In the genomic region with DNA sequence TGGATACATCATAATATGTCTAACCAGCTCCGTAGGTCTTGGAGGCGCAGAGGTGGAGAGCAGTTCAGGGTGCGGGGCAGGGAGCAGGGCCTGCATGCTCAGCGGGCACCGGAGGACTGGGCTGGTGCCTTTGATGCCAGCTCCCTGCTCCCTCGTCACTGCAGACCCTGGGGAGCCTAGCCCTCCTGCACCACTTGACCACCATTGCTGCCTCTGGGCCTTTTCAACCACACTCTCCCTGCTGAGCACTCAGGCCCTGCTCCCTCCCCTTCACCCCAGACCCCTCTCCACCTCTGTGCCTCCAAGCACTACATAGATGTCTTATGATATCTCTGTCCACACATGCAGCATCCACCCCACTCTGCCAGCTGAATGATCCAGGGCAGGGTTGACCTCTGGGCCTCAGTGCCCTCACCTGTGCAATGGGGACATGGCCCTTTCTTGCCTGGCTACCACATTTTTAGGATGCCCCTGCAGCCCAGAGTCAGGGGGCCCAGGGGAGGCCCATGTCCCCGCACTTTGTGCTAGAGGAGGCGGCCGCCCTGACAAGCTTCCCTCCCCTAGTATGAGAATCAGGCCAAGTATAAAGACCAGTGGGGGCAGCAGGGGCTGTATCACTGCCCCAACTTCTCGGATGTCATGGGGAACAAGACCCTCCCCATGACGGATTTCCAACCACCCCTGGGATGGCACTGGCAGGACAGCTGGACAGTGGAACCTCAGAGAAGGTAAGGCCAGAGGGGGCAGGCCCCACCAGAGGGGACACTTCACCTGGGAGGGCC, we compare ENCODE assay signal across 34 cellular contexts. TPM values are rescaled to one million over a fixed set of nuclear protein-coding genes. Genes with fewer than 3 reads are reported as not detected.
"Had no signal": no experiment of that assay in that cellular context is flagged by ENCODE, and none has a peak within 500 bp of the region (broad histone marks: within the 10 kb centered on the region; RNA-seq: fewer than 3 reads in every experiment).

No MANE protein-coding gene starts in this region.

- H3K36me3 ChIP-seq: colonic mucosa, gastrocnemius medialis, heart left ventricle, neutrophil, pancreas, thyroid gland, vagina had no signal

- H3K79me2 ChIP-seq: hepatocyte had no signal

- ATAC-seq: esophagus mucosa; gastrocnemius medialis; heart left ventricle; left lobe of liver; naive thymus-derived CD4-positive, alpha-beta T cell; pancreas; sciatic nerve had no signal

- H3K36me3 Mint-ChIP-seq: naive thymus-derived CD4-positive, alpha-beta T cell had no signal

- FAIRE-seq: kidney, pancreas had no signal

- H2AFZ ChIP-seq: hepatocyte had no signal

- H3K27me3 ChIP-seq: colonic mucosa, heart left ventricle, hepatocyte, neutrophil, pancreas, thyroid gland, vagina had no signal

- H3K9me3 ChIP-seq: colonic mucosa, gastrocnemius medialis, heart left ventricle, neutrophil, pancreas, thyroid gland, vagina had no signal

- H3K4me3 Mint-ChIP-seq: dendritic cell treated with granulocyte-macrophage colony-stimulating factor and Interleukin-4, amounts not matched to agents 40 ng/mL and 50 ng/mL, for 4 days; endodermal cell; naive thymus-derived CD4-positive, alpha-beta T cell; nephron; stimulated activated naive CD8-positive, alpha-beta T cell treated with anti-CD3 and anti-CD28 coated beads, Interleukin-15, amount 100 ng/mL, for 72 hours had no signal

- H3K4me2 ChIP-seq: hepatocyte, smooth muscle cell had no signal

- H3K4me1 ChIP-seq: colonic mucosa had no signal

- H3K4me3 ChIP-seq: colonic mucosa, gastrocnemius medialis, heart left ventricle, hepatocyte, pancreas, smooth muscle cell, thyroid gland, vagina had no signal

- DNase-seq: colonic mucosa; effector CD8-positive, alpha-beta T cell; endodermal cell; foreskin fibroblast; gastrocnemius medialis; heart left ventricle; kidney; mesenchymal stem cell; midbrain; naive thymus-derived CD4-positive, alpha-beta T cell; pancreas; stimulated activated CD4-positive, alpha-beta T cell treated with anti-CD3 and anti-CD28 coated beads, Interleukin-12 subunit alpha, Interleukin-12 subunit beta, amount 100 ng/mL, for 4 hours; stimulated activated CD4-positive, alpha-beta T cell treated with anti-CD3 and anti-CD28 coated beads, Interleukin-1b, Interleukin-23, amount 100 ng/mL, for 48 hours; stimulated activated CD4-positive, alpha-beta T cell treated with anti-CD3 and anti-CD28 coated beads, Interleukin-4, amount 100 ng/mL, for 1 hour; stimulated activated CD8-positive, alpha-beta memory T cell treated with anti-CD3 and anti-CD28 coated beads, Interleukin-4, amount 100 ng/mL, for 48 hours; stimulated activated naive CD4-positive, alpha-beta T cell; stimulated activated naive CD8-positive, alpha-beta T cell treated with anti-CD3 and anti-CD28 coated beads, Interleukin-15, amount 100 ng/mL, for 72 hours; thyroid gland; trophoblast cell had no signal

- H3K4me1 Mint-ChIP-seq: endodermal cell; naive thymus-derived CD4-positive, alpha-beta T cell; stimulated activated naive CD8-positive, alpha-beta T cell treated with anti-CD3 and anti-CD28 coated beads, Interleukin-15, amount 100 ng/mL, for 72 hours had no signal

- H3K27ac ChIP-seq: colonic mucosa, epithelial cell of prostate, gastrocnemius medialis, heart left ventricle, hepatocyte, neutrophil, pancreas, thyroid gland, vagina had no signal

- H3K27ac Mint-ChIP-seq: dendritic cell treated with granulocyte-macrophage colony-stimulating factor and Interleukin-4, amounts not matched to agents 40 ng/mL and 50 ng/mL, for 4 days; endodermal cell; naive thymus-derived CD4-positive, alpha-beta T cell; nephron; progenitor cell of endocrine pancreas had no signal

- H3K9me3 Mint-ChIP-seq: dendritic cell treated with granulocyte-macrophage colony-stimulating factor and Interleukin-4, amounts not matched to agents 40 ng/mL and 50 ng/mL, for 4 days; endodermal cell; naive thymus-derived CD4-positive, alpha-beta T cell; nephron; stimulated activated naive CD8-positive, alpha-beta T cell treated with anti-CD3 and anti-CD28 coated beads, Interleukin-15, amount 100 ng/mL, for 72 hours had no signal

RNA-seq across cellular contexts. Expression of gene FER1L5, which starts 46.3 kb away (rescaled TPM):
- total RNA-seq: colonic mucosa; gastrocnemius medialis; glomerular endothelial cell; lung microvascular endothelial cell; naive thymus-derived CD4-positive, alpha-beta T cell; omental fat pad; smooth muscle cell had no signal
- polyA plus RNA-seq: liver, smooth muscle cell had no signal
